In genomic region chr11:123233280-123233977, GRCh38 we compare ENCODE assay signal across 10 cellular contexts. TPM values are rescaled to one million over a fixed set of nuclear protein-coding genes. Genes with fewer than 3 reads are reported as not detected.
A peak's percentile ranks its signal among the peaks of the same experiment; 100 is the strongest.
DNase-seq lines count a peak whose midpoint lies in the region; ATAC-seq and TF ChIP-seq lines count a peak whose summit lies in the region.
"Had no signal": no experiment of that assay in that cellular context is flagged by ENCODE, and none has a peak within 500 bp of the region (broad histone marks: within the 10 kb centered on the region; RNA-seq: fewer than 3 reads in every experiment).

No MANE protein-coding gene starts in this region.

- WGBS in lower leg skin, 2 donors = 85 to 89% methylated on average over 6 of the region's 6 CpGs

- TF ChIP-seq POLR2A in lower leg skin (IDR thresholded peaks at IDR 0.05) = no peak

- peak overlapping the region; percentile 9 for H3K4me3 Mint-ChIP-seq in activated naive CD4-positive, alpha-beta T cell treated with anti-CD3 and anti-CD28 coated beads, Interleukin-2, amount 50 U/mL, for 24 hours
- peak overlapping the region; percentile 1 for H3K4me3 Mint-ChIP-seq in activated CD8-positive, alpha-beta T cell treated with anti-CD3 and anti-CD28 coated beads, Interleukin-2, amount 10 ng/mL, durations not matched to agents 7 days and 5 days
- no peak overlapping the region for H3K4me3 Mint-ChIP-seq in type B pancreatic cell

- H3K4me1 Mint-ChIP-seq in activated naive CD4-positive, alpha-beta T cell treated with anti-CD3 and anti-CD28 coated beads, Interleukin-2, amount 50 U/mL, for 24 hours = peaks cover 17% of the 10 kb centered on the region
- peaks cover 32% of the 10 kb centered on the region for H3K4me1 Mint-ChIP-seq in activated CD8-positive, alpha-beta T cell treated with anti-CD3 and anti-CD28 coated beads, Interleukin-2, amount 10 ng/mL, durations not matched to agents 7 days and 5 days (ENCODE audit: low read depth)
- peaks cover 25% of the 10 kb centered on the region for H3K4me1 Mint-ChIP-seq in type B pancreatic cell (ENCODE audit: unreplicated experiment)

- ATAC-seq in HG02885 (IDR thresholded peaks at IDR 0.05; ENCODE audit: poor library complexity, unreplicated experiment) = peak; percentile 96
- peak; percentile 92 for ATAC-seq in activated CD8-positive, alpha-beta T cell treated with anti-CD3 and anti-CD28 coated beads, Interleukin-2, amount 10 ng/mL, durations not matched to agents 7 days and 5 days

- POLR2A ChIA-PET in activated CD8-positive, alpha-beta T cell treated with anti-CD3 and anti-CD28 coated beads, Interleukin-2, amount 10 ng/mL, durations not matched to agents 7 days and 5 days (lab: Charles Lee) = interaction anchor here (1.1 to 4.4 kb wide), 3 partner anchors 30 to 177 kb away, joined by 3 to 24 read pairs (median 4); partner anchors contain the start of gene HSPA8

- H3K4me3 ChIP-seq in lower leg skin (ENCODE audit: low read depth, poor library complexity, severe bottlenecking) = no peak overlapping the region

- H3K27ac Mint-ChIP-seq in activated naive CD4-positive, alpha-beta T cell treated with anti-CD3 and anti-CD28 coated beads, Interleukin-2, amount 50 U/mL, for 24 hours = peak overlapping the region; percentile 30
- H3K27ac Mint-ChIP-seq in activated CD8-positive, alpha-beta T cell treated with anti-CD3 and anti-CD28 coated beads, Interleukin-2, amount 10 ng/mL, durations not matched to agents 7 days and 5 days = peak overlapping the region; percentile 88
- peak overlapping the region; percentile 59 for H3K27ac Mint-ChIP-seq in type B pancreatic cell

- intact Hi-C loops in lower leg skin (cut with DNase I; ENCODE audit: low total_unique reads) = no loop called here

- CTCF ChIA-PET in activated CD8-positive, alpha-beta T cell treated with anti-CD3 and anti-CD28 coated beads, Interleukin-2, amount 10 ng/mL, durations not matched to agents 7 days and 5 days (lab: Charles Lee) = interaction anchor here (0.8 to 2.1 kb wide), 10 partner anchors 11 to 343 kb away, joined by 3 to 26 read pairs (median 4); no protein-coding TSS in a partner anchor

- no peaks in the 10 kb centered on the region for H3K27me3 Mint-ChIP-seq in activated naive CD4-positive, alpha-beta T cell treated with anti-CD3 and anti-CD28 coated beads, Interleukin-2, amount 50 U/mL, for 24 hours
- peaks cover 11% of the 10 kb centered on the region for H3K27me3 Mint-ChIP-seq in activated CD8-positive, alpha-beta T cell treated with anti-CD3 and anti-CD28 coated beads, Interleukin-2, amount 10 ng/mL, durations not matched to agents 7 days and 5 days (ENCODE audit: low read depth)
- H3K27me3 Mint-ChIP-seq in type B pancreatic cell = peaks cover 5% of the 10 kb centered on the region

- H3K36me3 Mint-ChIP-seq in activated naive CD4-positive, alpha-beta T cell treated with anti-CD3 and anti-CD28 coated beads, Interleukin-2, amount 50 U/mL, for 24 hours = no peaks in the 10 kb centered on the region
- H3K36me3 Mint-ChIP-seq in activated CD8-positive, alpha-beta T cell treated with anti-CD3 and anti-CD28 coated beads, Interleukin-2, amount 10 ng/mL, durations not matched to agents 7 days and 5 days (ENCODE audit: low read depth) = peaks cover 15% of the 10 kb centered on the region
- no peaks in the 10 kb centered on the region for H3K36me3 Mint-ChIP-seq in type B pancreatic cell

- no peak for TF ChIP-seq CTCF in type B pancreatic cell (conservative IDR thresholded peaks at IDR 0.05)
- no peak for TF ChIP-seq CTCF in lower leg skin (IDR thresholded peaks at IDR 0.05)

- no peaks in the 10 kb centered on the region for H3K9me3 Mint-ChIP-seq in activated naive CD4-positive, alpha-beta T cell treated with anti-CD3 and anti-CD28 coated beads, Interleukin-2, amount 50 U/mL, for 24 hours
- peaks cover 3% of the 10 kb centered on the region for H3K9me3 Mint-ChIP-seq in activated CD8-positive, alpha-beta T cell treated with anti-CD3 and anti-CD28 coated beads, Interleukin-2, amount 10 ng/mL, durations not matched to agents 7 days and 5 days (ENCODE audit: insufficient read depth)
- H3K9me3 Mint-ChIP-seq in type B pancreatic cell = no peaks in the 10 kb centered on the region

- no peak for DNase-seq in activated naive CD4-positive, alpha-beta T cell treated with anti-CD3 and anti-CD28 coated beads, Interleukin-2, amount 50 U/mL, for 16 hours
- peak; percentile 22 for DNase-seq in activated CD8-positive, alpha-beta T cell treated with anti-CD3 and anti-CD28 coated beads, Interleukin-2, amount 10 ng/mL, durations not matched to agents 7 days and 5 days
- DNase-seq in type B pancreatic cell (ENCODE audit: extremely low spot score, unreplicated experiment) (no peak), lower leg skin (ENCODE audit: low spot score in 2 of 2) (no peak), NCI-H1092 (lab: John Stamatoyannopoulos, UW) (no peak)
- DNase-seq in stimulated activated CD4-positive, alpha-beta T cell treated with anti-CD3 and anti-CD28 coated beads, Interleukin-15, amount 100 ng/mL, for 24 hours = no peak
- DNase-seq: NCI-H774, posterior cingulate gyrus had no signal

RNA-seq across cellular contexts. Expression of gene CLMP, which starts 38.4 kb away (rescaled TPM):
- total RNA-seq in activated CD8-positive, alpha-beta T cell treated with anti-CD3 and anti-CD28 coated beads, Interleukin-2, amount 10 ng/mL, durations not matched to agents 7 days and 5 days = under 1 TPM; 0.29 TPM
- total RNA-seq in type B pancreatic cell (ENCODE audit: low replicate concordance) = 3.6 and 65.7 TPM in 2 replicates
- 10 to 100 TPM in 3 of 4 donors, 1 to 10 TPM in 1; 7.6 to 27.0 (median 17.7) TPM for total RNA-seq in lower leg skin

Comparison
In these comparisons a context has a peak if more than half of its experiments do, and no peak if none do; other contexts are left out.
1. H3K27ac Mint-ChIP-seq: peak in every context shown above with its lines; median percentile 88 in activated CD8-positive, alpha-beta T cell treated with anti-CD3 and anti-CD28 coated beads, Interleukin-2, amount 10 ng/mL, durations not matched to agents 7 days and 5 days; 59 in type B pancreatic cell; 30 in activated naive CD4-positive, alpha-beta T cell treated with anti-CD3 and anti-CD28 coated beads, Interleukin-2, amount 50 U/mL, for 24 hours.